9 cellular contexts compared by ENCODE assay signal in the genomic region with DNA sequence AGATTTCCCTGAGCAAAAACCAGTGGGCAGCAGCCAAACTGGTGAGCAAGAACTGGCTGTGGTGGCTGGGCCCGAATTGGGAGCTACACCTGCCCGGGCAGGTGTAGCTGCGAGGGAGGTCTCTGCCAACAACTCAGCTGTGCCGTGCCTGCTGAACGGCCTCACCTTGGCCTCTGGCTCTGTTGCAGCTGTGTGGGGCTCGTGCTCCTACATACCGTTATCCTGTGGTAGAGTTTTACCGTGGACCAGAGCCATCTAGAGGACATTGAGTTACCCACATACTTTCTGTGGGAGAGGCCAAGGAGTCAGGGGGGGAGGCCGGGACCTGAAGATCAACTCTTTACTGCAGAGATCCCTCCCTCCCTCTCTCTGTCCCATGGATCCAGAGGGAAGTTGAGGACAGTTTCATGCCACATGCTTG.
DNase-seq lines count a peak whose midpoint lies in the region; ATAC-seq and TF ChIP-seq lines count a peak whose summit lies in the region.
"Had no signal": no experiment of that assay in that cellular context is flagged by ENCODE, and none has a peak within 500 bp of the region (broad histone marks: within the 10 kb centered on the region; RNA-seq: fewer than 3 reads in every experiment).

No MANE protein-coding gene starts in this region.

- H3K36me3 Mint-ChIP-seq in nephron progenitor cell (ENCODE audit: low read depth): peaks cover 5% of the 10 kb centered on the region

- DNase-seq in SIG-M5 treated with dmso at 0.1 percent for 504 hours (lab: John Stamatoyannopoulos, UW; ENCODE audit: unreplicated experiment) (peak; percentile 65), SIG-M5 (lab: John Stamatoyannopoulos, UW) (no peak), NB4 (ENCODE audit: low read depth) (peak; percentile 70), astrocyte of the cerebellum (ENCODE audit: low read depth) (no peak), nephron progenitor cell (no peak), NCI-H1417 (lab: John Stamatoyannopoulos, UW) (no peak), anterior cingulate cortex (lab: John Stamatoyannopoulos, UW) (no peak)

- H3K27me3 Mint-ChIP-seq in nephron progenitor cell (ENCODE audit: low read depth, poor library complexity): peaks cover 5% of the 10 kb centered on the region

- H3K27ac Mint-ChIP-seq in nephron progenitor cell: no peak overlapping the region

- no peak overlapping the region for H3K4me3 ChIP-seq in NB4 (ENCODE audit: low read depth, low read length)
- H3K4me3 ChIP-seq in astrocyte of the cerebellum (ENCODE audit: low read depth, low read length): no peak overlapping the region
- H3K4me3 ChIP-seq: BLaER1 had no signal

- no peak for TF ChIP-seq POLR2A in NB4 (IDR thresholded peaks at IDR 0.05; ENCODE audit: extremely low read depth, insufficient read length)

- TF ChIP-seq CTCF in NB4 (IDR thresholded peaks at IDR 0.05; ENCODE audit: low read depth, low read length) (peak; percentile 57), astrocyte of the cerebellum (IDR thresholded peaks at IDR 0.05; ENCODE audit: low read depth, low read length, missing control alignments) (peak; percentile 21), nephron progenitor cell (IDR thresholded peaks at IDR 0.05) (peak; percentile 15)

- peaks cover 27% of the 10 kb centered on the region for H3K4me1 Mint-ChIP-seq in nephron progenitor cell

- in situ Hi-C loops in astrocyte of the cerebellum (cut with HindIII; ENCODE audit: low sequenced_read_pairs): no loop called here

- ATAC-seq in GM21825 (IDR thresholded peaks at IDR 0.05; ENCODE audit: unreplicated experiment): peak; percentile 72

- H3K4me3 Mint-ChIP-seq in nephron progenitor cell: no peak overlapping the region

- peaks cover 1% of the 10 kb centered on the region for H3K9me3 Mint-ChIP-seq in nephron progenitor cell

Comparison
In these comparisons a context has a peak if more than half of its experiments do, and no peak if none do; other contexts are left out.
1. DNase-seq: peak in SIG-M5 treated with dmso at 0.1 percent for 504 hours (single experiment) and NB4 (single experiment); none in SIG-M5 (single experiment), astrocyte of the cerebellum (single experiment), nephron progenitor cell (single experiment), NCI-H1417 (0 of 3) and anterior cingulate cortex (0 of 58).
2. Peak in every context shown above with its lines, with median percentiles within 50 percentile points of each other: CTCF ChIP-seq.